In genomic region chrX:34770511-34770910, GRCh38 we compare ENCODE assay signal across 19 cellular contexts.
"Had no signal": no experiment of that assay in that cellular context is flagged by ENCODE, and none has a peak within 500 bp of the region (broad histone marks: within the 10 kb centered on the region; RNA-seq: fewer than 3 reads in every experiment).

No MANE protein-coding gene starts in this region.

- H3K4me3 ChIP-seq: colonic mucosa, esophagus squamous epithelium, hepatocyte, skin epidermis, thoracic aorta, transverse colon had no signal

- H3K4me3 Mint-ChIP-seq: naive B cell; nephron progenitor cell; stimulated activated naive B cell treated with anti-CD40 and anti-IgM and Interleukin-4, amounts not matched to agents 10 μg/mL and 1 μg/mL and 100 μg/mL, for 72 hours; stimulated activated naive CD8-positive, alpha-beta T cell treated with anti-CD3 and anti-CD28 coated beads, Interleukin-15, amount 100 ng/mL, for 72 hours had no signal

- H3K9me3 Mint-ChIP-seq: stimulated activated naive CD8-positive, alpha-beta T cell treated with anti-CD3 and anti-CD28 coated beads, Interleukin-15, amount 100 ng/mL, for 72 hours had no signal

- H3K27ac Mint-ChIP-seq: naive B cell; nephron progenitor cell; stimulated activated naive B cell treated with anti-CD40 and anti-IgM and Interleukin-4, amounts not matched to agents 10 μg/mL and 1 μg/mL and 100 μg/mL, for 72 hours; stimulated activated naive CD8-positive, alpha-beta T cell treated with anti-CD3 and anti-CD28 coated beads, Interleukin-15, amount 100 ng/mL, for 72 hours had no signal

- H3K4me1 Mint-ChIP-seq: naive B cell; stimulated activated naive B cell treated with anti-CD40 and anti-IgM and Interleukin-4, amounts not matched to agents 10 μg/mL and 1 μg/mL and 100 μg/mL, for 72 hours; stimulated activated naive CD8-positive, alpha-beta T cell treated with anti-CD3 and anti-CD28 coated beads, Interleukin-15, amount 100 ng/mL, for 72 hours had no signal

- H3K27me3 Mint-ChIP-seq: naive B cell; stimulated activated naive B cell treated with anti-CD40 and anti-IgM and Interleukin-4, amounts not matched to agents 10 μg/mL and 1 μg/mL and 100 μg/mL, for 72 hours; stimulated activated naive CD8-positive, alpha-beta T cell treated with anti-CD3 and anti-CD28 coated beads, Interleukin-15, amount 100 ng/mL, for 72 hours had no signal

- H3K27me3 ChIP-seq: colonic mucosa, esophagus squamous epithelium, hepatocyte, transverse colon had no signal

- H3K36me3 Mint-ChIP-seq: naive B cell; stimulated activated naive B cell treated with anti-CD40 and anti-IgM and Interleukin-4, amounts not matched to agents 10 μg/mL and 1 μg/mL and 100 μg/mL, for 72 hours had no signal

- H3K36me3 ChIP-seq: colonic mucosa, esophagus squamous epithelium, thoracic aorta, transverse colon had no signal

- ATAC-seq: left colon; sciatic nerve; stimulated activated naive B cell treated with anti-CD40 and anti-IgM and Interleukin-4, amounts not matched to agents 10 μg/mL and 1 μg/mL and 100 μg/mL, for 72 hours; stimulated activated naive CD8-positive, alpha-beta T cell treated with anti-CD3 and anti-CD28 coated beads, Interleukin-15, amount 100 ng/mL, for 72 hours had no signal

- DNase-seq: cerebellar nuclear complex; colonic mucosa; dermis blood vessel endothelial cell; esophagus squamous epithelium; foreskin melanocyte; left colon; mesendoderm; naive B cell; nephron progenitor cell; stimulated activated CD4-positive, alpha-beta T cell treated with anti-CD3 and anti-CD28 coated beads, Interleukin-2, amount 100 ng/mL, for 24 hours; stimulated activated CD4-positive, alpha-beta T cell treated with anti-CD3 and anti-CD28 coated beads, Interleukin-4, amount 100 ng/mL, for 4 hours; stimulated activated naive B cell treated with anti-CD40 and anti-IgM and Interleukin-4, amounts not matched to agents 10 μg/mL and 1 μg/mL and 100 μg/mL, for 72 hours; stimulated activated naive CD8-positive, alpha-beta T cell treated with anti-CD3 and anti-CD28 coated beads, Interleukin-15, amount 100 ng/mL, for 72 hours; substantia nigra; transverse colon had no signal
